In genomic region chr1:41032147-41032546, GRCh38 we compare ENCODE assay signal across 22 cellular contexts. TPM values are rescaled to one million over a fixed set of nuclear protein-coding genes. Genes with fewer than 3 reads are reported as not detected.
"Had no signal": no experiment of that assay in that cellular context is flagged by ENCODE, and none has a peak within 500 bp of the region (broad histone marks: within the 10 kb centered on the region; RNA-seq: fewer than 3 reads in every experiment).

No MANE protein-coding gene starts in this region.

- H3K4me3 ChIP-seq: MG63 had no signal

- H3K27me3 ChIP-seq: MG63 had no signal

- H3K9me3 ChIP-seq: MG63, SK-N-SH had no signal

- DNase-seq: Karpas-422, KG1, MG63, NCI-H1092, NCI-H1105 treated with DMSO at 0.1 percent for 48 hours, NCI-H1417 treated with DMSO at 0.1 percent for 48 hours, NCI-H146, NCI-H1694 treated with DMSO at 0.1 percent for 48 hours, NCI-H1930, NCI-H2081, NCI-H2171, NCI-H226, NCI-H446, NCI-H510A, NCI-H524 treated with DMSO at 0.1 percent for 48 hours, NCI-H69, NCI-H774, RPMI8226, SHP77, SK-N-SH, SW 1271 had no signal

RNA-seq across cellular contexts. Expression of gene SLFNL1, which starts 10.6 kb away (rescaled TPM):
- total RNA-seq: HT1080 had no signal
